1 cellular context compared by ENCODE assay signal in the genomic region with DNA sequence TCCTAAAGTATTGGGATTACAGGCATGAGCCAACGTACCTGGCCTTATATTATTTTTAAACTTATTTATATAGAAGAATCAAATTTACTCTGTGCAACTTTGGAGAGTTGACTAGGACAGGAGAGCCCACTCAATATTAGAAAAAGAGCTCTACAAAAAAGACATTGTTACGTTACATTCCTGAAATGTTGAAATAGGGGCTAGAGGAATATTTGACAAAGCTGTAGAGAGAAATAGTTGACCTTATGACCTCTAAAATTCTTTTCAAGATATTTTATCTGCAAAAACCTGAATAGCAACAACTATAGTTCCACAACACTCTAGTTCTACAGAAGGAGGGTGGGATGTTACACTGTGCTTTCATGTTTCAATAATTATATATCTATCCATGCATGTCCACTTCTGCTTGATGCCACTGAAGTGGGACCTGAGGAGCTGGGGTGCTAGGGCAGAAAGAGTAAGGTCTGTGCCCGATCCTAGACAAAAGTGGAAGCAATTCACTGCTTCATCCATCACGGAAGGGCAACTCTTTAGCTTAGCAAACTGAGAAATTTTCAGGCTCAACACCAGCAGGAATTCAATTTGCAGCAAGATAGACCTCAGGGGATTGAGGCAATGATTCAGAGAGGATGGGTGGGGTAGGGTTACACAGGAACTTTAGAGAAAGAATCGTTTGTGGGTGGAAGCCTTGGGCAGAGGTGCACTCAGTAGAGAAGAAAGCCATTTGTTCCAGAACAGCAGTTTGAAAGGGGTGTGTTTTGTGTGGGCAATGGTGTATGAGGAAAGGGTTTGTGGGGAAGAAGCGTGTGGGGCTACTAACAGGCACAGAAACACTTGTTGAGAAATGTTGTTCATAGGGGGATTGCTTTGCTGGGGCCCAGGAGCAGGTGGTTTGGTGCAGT.
TF ChIP-seq lines count a peak whose summit lies in the region.

No MANE protein-coding gene starts in this region.

TF ChIP-seq in GM12878, 131 proteins besides CTCF, POLR2A, EP300 and RAD21:
- TF ChIP-seq RAD51 (IDR thresholded peaks at IDR 0.05) (no peak), NFIC (IDR thresholded peaks at IDR 0.05; ENCODE audit: low read depth, low read length) (peak; percentile 75), PAX5 (IDR thresholded peaks at IDR 0.05; ENCODE audit: borderline replicate concordance, low read depth, low read length) (peak; percentile 53; the same call in 1 of the 2 replicates), IKZF2 (IDR thresholded peaks at IDR 0.05) (no peak), CBX3 (IDR thresholded peaks at IDR 0.05; ENCODE audit: borderline replicate concordance, low read depth) (no peak), YBX1 (IDR thresholded peaks at IDR 0.05) (no peak), RCOR1 (conservative IDR thresholded peaks at IDR 0.05; ENCODE audit: low read depth, low read length) (no peak), SUZ12 (IDR thresholded peaks at IDR 0.05; ENCODE audit: unreplicated experiment) (no peak), ZBTB33 (IDR thresholded peaks at IDR 0.05) (no peak), IKZF1 (conservative IDR thresholded peaks at IDR 0.05) (no peak), HCFC1 (IDR thresholded peaks at IDR 0.05; ENCODE audit: low read length) (no peak), BMI1 (IDR thresholded peaks at IDR 0.05; ENCODE audit: borderline replicate concordance) (no peak), ZNF274 (IDR thresholded peaks at IDR 0.05; ENCODE audit: insufficient read depth, insufficient read length) (no peak), FOXK2 (IDR thresholded peaks at IDR 0.05) (no peak), BHLHE40 (IDR thresholded peaks at IDR 0.05; ENCODE audit: borderline replicate concordance in 1 of 2, low read depth in 2 of 2, low read length in 1 of 2) (no peak), ZNF24 (IDR thresholded peaks at IDR 0.05) (no peak), ZSCAN29 (IDR thresholded peaks at IDR 0.05) (no peak), BCL11A (IDR thresholded peaks at IDR 0.05; ENCODE audit: low read depth, low read length) (no peak), SIN3A (IDR thresholded peaks at IDR 0.05; ENCODE audit: low read depth, low read length) (no peak), HDAC6 (IDR thresholded peaks at IDR 0.05; ENCODE audit: unreplicated experiment) (no peak), MEF2B (IDR thresholded peaks at IDR 0.05; ENCODE audit: partially characterized antibody, poor library complexity, severe bottlenecking) (peak; percentile 13), NRF1 (conservative IDR thresholded peaks at IDR 0.05; ENCODE audit: low read depth, low read length) (no peak), MTA2 (IDR thresholded peaks at IDR 0.05; ENCODE audit: low read depth) (no peak), JUND (IDR thresholded peaks at IDR 0.05; ENCODE audit: low read depth, low read length) (no peak)
- TF ChIP-seq, protein P1, sequence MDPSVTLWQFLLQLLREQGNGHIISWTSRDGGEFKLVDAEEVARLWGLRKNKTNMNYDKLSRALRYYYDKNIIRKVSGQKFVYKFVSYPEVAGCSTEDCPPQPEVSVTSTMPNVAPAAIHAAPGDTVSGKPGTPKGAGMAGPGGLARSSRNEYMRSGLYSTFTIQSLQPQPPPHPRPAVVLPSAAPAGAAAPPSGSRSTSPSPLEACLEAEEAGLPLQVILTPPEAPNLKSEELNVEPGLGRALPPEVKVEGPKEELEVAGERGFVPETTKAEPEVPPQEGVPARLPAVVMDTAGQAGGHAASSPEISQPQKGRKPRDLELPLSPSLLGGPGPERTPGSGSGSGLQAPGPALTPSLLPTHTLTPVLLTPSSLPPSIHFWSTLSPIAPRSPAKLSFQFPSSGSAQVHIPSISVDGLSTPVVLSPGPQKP (IDR thresholded peaks at IDR 0.05; ENCODE audit: low read depth, low read length): no peak
- TF ChIP-seq, protein P2, sequence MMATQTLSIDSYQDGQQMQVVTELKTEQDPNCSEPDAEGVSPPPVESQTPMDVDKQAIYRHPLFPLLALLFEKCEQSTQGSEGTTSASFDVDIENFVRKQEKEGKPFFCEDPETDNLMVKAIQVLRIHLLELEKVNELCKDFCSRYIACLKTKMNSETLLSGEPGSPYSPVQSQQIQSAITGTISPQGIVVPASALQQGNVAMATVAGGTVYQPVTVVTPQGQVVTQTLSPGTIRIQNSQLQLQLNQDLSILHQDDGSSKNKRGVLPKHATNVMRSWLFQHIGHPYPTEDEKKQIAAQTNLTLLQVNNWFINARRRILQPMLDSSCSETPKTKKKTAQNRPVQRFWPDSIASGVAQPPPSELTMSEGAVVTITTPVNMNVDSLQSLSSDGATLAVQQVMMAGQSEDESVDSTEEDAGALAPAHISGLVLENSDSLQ (IDR thresholded peaks at IDR 0.05): peak; percentile 31; the same call in 1 of the 2 replicates
- TF ChIP-seq, protein P3, sequence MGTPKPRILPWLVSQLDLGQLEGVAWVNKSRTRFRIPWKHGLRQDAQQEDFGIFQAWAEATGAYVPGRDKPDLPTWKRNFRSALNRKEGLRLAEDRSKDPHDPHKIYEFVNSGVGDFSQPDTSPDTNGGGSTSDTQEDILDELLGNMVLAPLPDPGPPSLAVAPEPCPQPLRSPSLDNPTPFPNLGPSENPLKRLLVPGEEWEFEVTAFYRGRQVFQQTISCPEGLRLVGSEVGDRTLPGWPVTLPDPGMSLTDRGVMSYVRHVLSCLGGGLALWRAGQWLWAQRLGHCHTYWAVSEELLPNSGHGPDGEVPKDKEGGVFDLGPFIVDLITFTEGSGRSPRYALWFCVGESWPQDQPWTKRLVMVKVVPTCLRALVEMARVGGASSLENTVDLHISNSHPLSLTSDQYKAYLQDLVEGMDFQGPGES (IDR thresholded peaks at IDR 0.05): no peak
- TF ChIP-seq, protein P4, sequence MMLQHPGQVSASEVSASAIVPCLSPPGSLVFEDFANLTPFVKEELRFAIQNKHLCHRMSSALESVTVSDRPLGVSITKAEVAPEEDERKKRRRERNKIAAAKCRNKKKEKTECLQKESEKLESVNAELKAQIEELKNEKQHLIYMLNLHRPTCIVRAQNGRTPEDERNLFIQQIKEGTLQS (IDR thresholded peaks at IDR 0.05; ENCODE audit: borderline replicate concordance, extremely low read depth, low read depth, low read length): no peak
- TF ChIP-seq, protein P5, sequence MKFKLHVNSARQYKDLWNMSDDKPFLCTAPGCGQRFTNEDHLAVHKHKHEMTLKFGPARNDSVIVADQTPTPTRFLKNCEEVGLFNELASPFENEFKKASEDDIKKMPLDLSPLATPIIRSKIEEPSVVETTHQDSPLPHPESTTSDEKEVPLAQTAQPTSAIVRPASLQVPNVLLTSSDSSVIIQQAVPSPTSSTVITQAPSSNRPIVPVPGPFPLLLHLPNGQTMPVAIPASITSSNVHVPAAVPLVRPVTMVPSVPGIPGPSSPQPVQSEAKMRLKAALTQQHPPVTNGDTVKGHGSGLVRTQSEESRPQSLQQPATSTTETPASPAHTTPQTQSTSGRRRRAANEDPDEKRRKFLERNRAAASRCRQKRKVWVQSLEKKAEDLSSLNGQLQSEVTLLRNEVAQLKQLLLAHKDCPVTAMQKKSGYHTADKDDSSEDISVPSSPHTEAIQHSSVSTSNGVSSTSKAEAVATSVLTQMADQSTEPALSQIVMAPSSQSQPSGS (IDR thresholded peaks at IDR 0.05; ENCODE audit: low read length): peak; percentile 55; the same call in 1 of the 2 replicates
- TF ChIP-seq, protein P6, sequence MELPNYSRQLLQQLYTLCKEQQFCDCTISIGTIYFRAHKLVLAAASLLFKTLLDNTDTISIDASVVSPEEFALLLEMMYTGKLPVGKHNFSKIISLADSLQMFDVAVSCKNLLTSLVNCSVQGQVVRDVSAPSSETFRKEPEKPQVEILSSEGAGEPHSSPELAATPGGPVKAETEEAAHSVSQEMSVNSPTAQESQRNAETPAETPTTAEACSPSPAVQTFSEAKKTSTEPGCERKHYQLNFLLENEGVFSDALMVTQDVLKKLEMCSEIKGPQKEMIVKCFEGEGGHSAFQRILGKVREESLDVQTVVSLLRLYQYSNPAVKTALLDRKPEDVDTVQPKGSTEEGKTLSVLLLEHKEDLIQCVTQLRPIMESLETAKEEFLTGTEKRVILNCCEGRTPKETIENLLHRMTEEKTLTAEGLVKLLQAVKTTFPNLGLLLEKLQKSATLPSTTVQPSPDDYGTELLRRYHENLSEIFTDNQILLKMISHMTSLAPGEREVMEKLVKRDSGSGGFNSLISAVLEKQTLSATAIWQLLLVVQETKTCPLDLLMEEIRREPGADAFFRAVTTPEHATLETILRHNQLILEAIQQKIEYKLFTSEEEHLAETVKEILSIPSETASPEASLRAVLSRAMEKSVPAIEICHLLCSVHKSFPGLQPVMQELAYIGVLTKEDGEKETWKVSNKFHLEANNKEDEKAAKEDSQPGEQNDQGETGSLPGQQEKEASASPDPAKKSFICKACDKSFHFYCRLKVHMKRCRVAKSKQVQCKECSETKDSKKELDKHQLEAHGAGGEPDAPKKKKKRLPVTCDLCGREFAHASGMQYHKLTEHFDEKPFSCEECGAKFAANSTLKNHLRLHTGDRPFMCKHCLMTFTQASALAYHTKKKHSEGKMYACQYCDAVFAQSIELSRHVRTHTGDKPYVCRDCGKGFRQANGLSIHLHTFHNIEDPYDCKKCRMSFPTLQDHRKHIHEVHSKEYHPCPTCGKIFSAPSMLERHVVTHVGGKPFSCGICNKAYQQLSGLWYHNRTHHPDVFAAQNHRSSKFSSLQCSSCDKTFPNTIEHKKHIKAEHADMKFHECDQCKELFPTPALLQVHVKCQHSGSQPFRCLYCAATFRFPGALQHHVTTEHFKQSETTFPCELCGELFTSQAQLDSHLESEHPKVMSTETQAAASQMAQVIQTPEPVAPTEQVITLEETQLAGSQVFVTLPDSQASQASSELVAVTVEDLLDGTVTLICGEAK (IDR thresholded peaks at IDR 0.05; ENCODE audit: borderline replicate concordance): no peak
- TF ChIP-seq, protein P7, sequence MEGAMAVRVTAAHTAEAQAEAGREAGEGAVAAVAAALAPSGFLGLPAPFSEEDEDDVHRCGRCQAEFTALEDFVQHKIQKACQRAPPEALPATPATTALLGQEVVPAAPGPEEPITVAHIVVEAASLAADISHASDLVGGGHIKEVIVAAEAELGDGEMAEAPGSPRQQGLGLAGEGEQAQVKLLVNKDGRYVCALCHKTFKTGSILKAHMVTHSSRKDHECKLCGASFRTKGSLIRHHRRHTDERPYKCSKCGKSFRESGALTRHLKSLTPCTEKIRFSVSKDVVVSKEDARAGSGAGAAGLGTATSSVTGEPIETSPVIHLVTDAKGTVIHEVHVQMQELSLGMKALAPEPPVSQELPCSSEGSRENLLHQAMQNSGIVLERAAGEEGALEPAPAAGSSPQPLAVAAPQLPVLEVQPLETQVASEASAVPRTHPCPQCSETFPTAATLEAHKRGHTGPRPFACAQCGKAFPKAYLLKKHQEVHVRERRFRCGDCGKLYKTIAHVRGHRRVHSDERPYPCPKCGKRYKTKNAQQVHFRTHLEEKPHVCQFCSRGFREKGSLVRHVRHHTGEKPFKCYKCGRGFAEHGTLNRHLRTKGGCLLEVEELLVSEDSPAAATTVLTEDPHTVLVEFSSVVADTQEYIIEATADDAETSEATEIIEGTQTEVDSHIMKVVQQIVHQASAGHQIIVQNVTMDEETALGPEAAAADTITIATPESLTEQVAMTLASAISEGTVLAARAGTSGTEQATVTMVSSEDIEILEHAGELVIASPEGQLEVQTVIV (IDR thresholded peaks at IDR 0.05; ENCODE audit: borderline replicate concordance, partially characterized antibody): no peak
